ENCODE assay signal across 1 cellular context in the genomic region with DNA sequence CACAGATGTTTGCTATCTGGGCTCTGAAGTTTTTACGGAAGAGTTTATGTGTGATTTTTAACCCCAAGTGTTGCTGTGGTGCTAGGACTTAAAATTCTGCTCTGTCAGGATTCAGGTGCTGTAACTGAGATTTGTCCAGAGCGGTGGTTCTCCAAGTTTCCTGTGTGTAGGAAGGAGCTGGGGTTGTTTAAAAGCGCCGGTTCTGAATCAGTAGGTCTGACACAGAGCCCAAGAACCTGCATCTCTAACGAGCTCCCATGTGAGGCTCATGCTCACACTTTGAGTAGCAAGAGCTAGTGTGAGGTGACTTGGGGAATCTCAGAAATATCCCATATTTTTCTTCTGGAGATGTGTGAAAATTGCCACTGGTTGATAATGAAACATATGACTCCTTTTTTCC.
TF ChIP-seq lines count a peak whose summit lies in the region.

No MANE protein-coding gene starts in this region.

TF ChIP-seq in GM23338, 12 proteins besides CTCF, POLR2A, EP300 and RAD21 (continued from another document):
- TF ChIP-seq, protein P1, sequence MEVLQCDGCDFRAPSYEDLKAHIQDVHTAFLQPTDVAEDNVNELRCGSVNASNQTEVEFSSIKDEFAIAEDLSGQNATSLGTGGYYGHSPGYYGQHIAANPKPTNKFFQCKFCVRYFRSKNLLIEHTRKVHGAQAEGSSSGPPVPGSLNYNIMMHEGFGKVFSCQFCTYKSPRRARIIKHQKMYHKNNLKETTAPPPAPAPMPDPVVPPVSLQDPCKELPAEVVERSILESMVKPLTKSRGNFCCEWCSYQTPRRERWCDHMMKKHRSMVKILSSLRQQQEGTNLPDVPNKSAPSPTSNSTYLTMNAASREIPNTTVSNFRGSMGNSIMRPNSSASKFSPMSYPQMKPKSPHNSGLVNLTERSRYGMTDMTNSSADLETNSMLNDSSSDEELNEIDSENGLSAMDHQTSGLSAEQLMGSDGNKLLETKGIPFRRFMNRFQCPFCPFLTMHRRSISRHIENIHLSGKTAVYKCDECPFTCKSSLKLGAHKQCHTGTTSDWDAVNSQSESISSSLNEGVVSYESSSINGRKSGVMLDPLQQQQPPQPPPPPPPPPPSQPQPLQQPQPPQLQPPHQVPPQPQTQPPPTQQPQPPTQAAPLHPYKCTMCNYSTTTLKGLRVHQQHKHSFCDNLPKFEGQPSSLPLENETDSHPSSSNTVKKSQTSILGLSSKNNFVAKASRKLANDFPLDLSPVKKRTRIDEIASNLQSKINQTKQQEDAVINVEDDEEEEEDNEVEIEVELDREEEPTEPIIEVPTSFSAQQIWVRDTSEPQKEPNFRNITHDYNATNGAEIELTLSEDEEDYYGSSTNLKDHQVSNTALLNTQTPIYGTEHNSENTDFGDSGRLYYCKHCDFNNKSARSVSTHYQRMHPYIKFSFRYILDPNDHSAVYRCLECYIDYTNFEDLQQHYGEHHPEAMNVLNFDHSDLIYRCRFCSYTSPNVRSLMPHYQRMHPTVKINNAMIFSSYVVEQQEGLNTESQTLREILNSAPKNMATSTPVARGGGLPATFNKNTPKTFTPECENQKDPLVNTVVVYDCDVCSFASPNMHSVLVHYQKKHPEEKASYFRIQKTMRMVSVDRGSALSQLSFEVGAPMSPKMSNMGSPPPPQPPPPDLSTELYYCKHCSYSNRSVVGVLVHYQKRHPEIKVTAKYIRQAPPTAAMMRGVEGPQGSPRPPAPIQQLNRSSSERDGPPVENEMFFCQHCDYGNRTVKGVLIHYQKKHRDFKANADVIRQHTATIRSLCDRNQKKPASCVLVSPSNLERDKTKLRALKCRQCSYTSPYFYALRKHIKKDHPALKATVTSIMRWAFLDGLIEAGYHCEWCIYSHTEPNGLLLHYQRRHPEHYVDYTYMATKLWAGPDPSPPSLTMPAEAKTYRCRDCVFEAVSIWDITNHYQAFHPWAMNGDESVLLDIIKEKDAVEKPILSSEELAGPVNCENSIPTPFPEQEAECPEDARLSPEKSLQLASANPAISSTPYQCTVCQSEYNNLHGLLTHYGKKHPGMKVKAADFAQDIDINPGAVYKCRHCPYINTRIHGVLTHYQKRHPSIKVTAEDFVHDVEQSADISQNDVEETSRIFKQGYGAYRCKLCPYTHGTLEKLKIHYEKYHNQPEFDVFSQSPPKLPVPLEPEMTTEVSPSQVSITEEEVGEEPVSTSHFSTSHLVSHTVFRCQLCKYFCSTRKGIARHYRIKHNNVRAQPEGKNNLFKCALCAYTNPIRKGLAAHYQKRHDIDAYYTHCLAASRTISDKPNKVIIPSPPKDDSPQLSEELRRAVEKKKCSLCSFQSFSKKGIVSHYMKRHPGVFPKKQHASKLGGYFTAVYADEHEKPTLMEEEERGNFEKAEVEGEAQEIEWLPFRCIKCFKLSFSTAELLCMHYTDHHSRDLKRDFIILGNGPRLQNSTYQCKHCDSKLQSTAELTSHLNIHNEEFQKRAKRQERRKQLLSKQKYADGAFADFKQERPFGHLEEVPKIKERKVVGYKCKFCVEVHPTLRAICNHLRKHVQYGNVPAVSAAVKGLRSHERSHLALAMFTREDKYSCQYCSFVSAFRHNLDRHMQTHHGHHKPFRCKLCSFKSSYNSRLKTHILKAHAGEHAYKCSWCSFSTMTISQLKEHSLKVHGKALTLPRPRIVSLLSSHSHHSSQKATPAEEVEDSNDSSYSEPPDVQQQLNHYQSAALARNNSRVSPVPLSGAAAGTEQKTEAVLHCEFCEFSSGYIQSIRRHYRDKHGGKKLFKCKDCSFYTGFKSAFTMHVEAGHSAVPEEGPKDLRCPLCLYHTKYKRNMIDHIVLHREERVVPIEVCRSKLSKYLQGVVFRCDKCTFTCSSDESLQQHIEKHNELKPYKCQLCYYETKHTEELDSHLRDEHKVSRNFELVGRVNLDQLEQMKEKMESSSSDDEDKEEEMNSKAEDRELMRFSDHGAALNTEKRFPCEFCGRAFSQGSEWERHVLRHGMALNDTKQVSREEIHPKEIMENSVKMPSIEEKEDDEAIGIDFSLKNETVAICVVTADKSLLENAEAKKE (CRISPR knock-in tag; IDR thresholded peaks at IDR 0.05) = no peak
- TF ChIP-seq POLR2AphosphoS5 (IDR thresholded peaks at IDR 0.05; ENCODE audit: low read depth) = no peak
- no peak for TF ChIP-seq STAT1 (IDR thresholded peaks at IDR 0.05; ENCODE audit: unreplicated experiment)
- TF ChIP-seq EZH2phosphoT487 (IDR thresholded peaks at IDR 0.05; ENCODE audit: unreplicated experiment) = no peak
- TF ChIP-seq, protein P2, sequence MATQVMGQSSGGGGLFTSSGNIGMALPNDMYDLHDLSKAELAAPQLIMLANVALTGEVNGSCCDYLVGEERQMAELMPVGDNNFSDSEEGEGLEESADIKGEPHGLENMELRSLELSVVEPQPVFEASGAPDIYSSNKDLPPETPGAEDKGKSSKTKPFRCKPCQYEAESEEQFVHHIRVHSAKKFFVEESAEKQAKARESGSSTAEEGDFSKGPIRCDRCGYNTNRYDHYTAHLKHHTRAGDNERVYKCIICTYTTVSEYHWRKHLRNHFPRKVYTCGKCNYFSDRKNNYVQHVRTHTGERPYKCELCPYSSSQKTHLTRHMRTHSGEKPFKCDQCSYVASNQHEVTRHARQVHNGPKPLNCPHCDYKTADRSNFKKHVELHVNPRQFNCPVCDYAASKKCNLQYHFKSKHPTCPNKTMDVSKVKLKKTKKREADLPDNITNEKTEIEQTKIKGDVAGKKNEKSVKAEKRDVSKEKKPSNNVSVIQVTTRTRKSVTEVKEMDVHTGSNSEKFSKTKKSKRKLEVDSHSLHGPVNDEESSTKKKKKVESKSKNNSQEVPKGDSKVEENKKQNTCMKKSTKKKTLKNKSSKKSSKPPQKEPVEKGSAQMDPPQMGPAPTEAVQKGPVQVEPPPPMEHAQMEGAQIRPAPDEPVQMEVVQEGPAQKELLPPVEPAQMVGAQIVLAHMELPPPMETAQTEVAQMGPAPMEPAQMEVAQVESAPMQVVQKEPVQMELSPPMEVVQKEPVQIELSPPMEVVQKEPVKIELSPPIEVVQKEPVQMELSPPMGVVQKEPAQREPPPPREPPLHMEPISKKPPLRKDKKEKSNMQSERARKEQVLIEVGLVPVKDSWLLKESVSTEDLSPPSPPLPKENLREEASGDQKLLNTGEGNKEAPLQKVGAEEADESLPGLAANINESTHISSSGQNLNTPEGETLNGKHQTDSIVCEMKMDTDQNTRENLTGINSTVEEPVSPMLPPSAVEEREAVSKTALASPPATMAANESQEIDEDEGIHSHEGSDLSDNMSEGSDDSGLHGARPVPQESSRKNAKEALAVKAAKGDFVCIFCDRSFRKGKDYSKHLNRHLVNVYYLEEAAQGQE (IDR thresholded peaks at IDR 0.05; ENCODE audit: unreplicated experiment) = no peak
- TF ChIP-seq CREB1 (CRISPR knock-in tag; IDR thresholded peaks at IDR 0.05; ENCODE audit: low read depth) = no peak
- TF ChIP-seq NANOG (IDR thresholded peaks at IDR 0.05; ENCODE audit: borderline replicate concordance) = no peak
- TF ChIP-seq ZNF331 (CRISPR knock-in tag; IDR thresholded peaks at IDR 0.05; ENCODE audit: low read depth) = no peak
- TF ChIP-seq ZNF114 (CRISPR knock-in tag; IDR thresholded peaks at IDR 0.05) = no peak
- TF ChIP-seq EZH2 (IDR thresholded peaks at IDR 0.05; ENCODE audit: low read depth, unreplicated experiment) = no peak
- no peak for TF ChIP-seq JUNB (IDR thresholded peaks at IDR 0.05; ENCODE audit: unreplicated experiment)
TF ChIP-seq in GM23338: peak in this region for 0.
